In genomic region chr12:117130806-117131205, GRCh38 we compare ENCODE assay signal across 24 cellular contexts. TPM values are rescaled to one million over a fixed set of nuclear protein-coding genes. Genes with fewer than 3 reads are reported as not detected.
"Had no signal": no experiment of that assay in that cellular context is flagged by ENCODE, and none has a peak within 500 bp of the region (broad histone marks: within the 10 kb centered on the region; RNA-seq: fewer than 3 reads in every experiment).

No MANE protein-coding gene starts in this region.

- FAIRE-seq: astrocyte had no signal

- H3K27ac Mint-ChIP-seq: activated CD4-positive, alpha-beta memory T cell treated with anti-CD3 and anti-CD28 coated beads for 36 hours; activated CD4-positive, alpha-beta T cell treated with anti-CD3 and anti-CD28 coated beads, Interleukin-2, amount 10 ng/mL, durations not matched to agents 7 days and 5 days; activated naive CD4-positive, alpha-beta T cell treated with anti-CD3 and anti-CD28 coated beads for 36 hours; activated naive CD8-positive, alpha-beta T cell; T-cell had no signal

- H3K36me3 ChIP-seq: brain microvascular endothelial cell, cardiac muscle cell had no signal

- H3K4me3 ChIP-seq: cardiac muscle cell, SK-N-MC had no signal

- H3K4me3 Mint-ChIP-seq: activated CD4-positive, alpha-beta memory T cell treated with anti-CD3 and anti-CD28 coated beads for 36 hours; activated CD4-positive, alpha-beta T cell treated with anti-CD3 and anti-CD28 coated beads, Interleukin-2, amount 10 ng/mL, durations not matched to agents 7 days and 5 days; activated naive CD4-positive, alpha-beta T cell treated with anti-CD3 and anti-CD28 coated beads for 36 hours; activated naive CD8-positive, alpha-beta T cell; activated T-cell treated with anti-CD3 and anti-CD28 coated beads, Interleukin-2, amount 50 U/mL, for 4 hours; T-cell had no signal

- ATAC-seq: activated T-cell treated with anti-CD3 and anti-CD28 coated beads, Interleukin-2, amount 50 U/mL, for 4 hours; Panc1; Right ventricle myocardium inferior; T-cell had no signal

- DNase-seq: activated CD4-positive, alpha-beta memory T cell treated with anti-CD3 and anti-CD28 coated beads for 36 hours; activated CD4-positive, alpha-beta T cell treated with anti-CD3 and anti-CD28 coated beads, Interleukin-2, amount 10 ng/mL, durations not matched to agents 7 days and 5 days; activated CD4-positive, CD25-positive, alpha-beta regulatory T cell; activated CD8-positive, alpha-beta memory T cell treated with anti-CD3 and anti-CD28 coated beads for 24 hours; activated effector memory CD4-positive, alpha-beta T cell treated with anti-CD3 and anti-CD28 coated beads, Interleukin-2, amount 50 U/mL, for 16 hours; activated naive CD4-positive, alpha-beta T cell treated with anti-CD3 and anti-CD28 coated beads for 36 hours; activated T-cell treated with anti-CD3 and anti-CD28 coated beads, Interleukin-2, amount 50 U/mL, for 4 hours; amygdala; brain microvascular endothelial cell; KG1; NCI-H1048; NCI-H2029 treated with DMSO at 0.1 percent for 48 hours; NCI-H446; RPMI8226; T-cell had no signal

- H3K36me3 Mint-ChIP-seq: activated CD4-positive, alpha-beta memory T cell treated with anti-CD3 and anti-CD28 coated beads for 36 hours; T-cell had no signal

- H3K27me3 ChIP-seq: brain microvascular endothelial cell, cardiac muscle cell had no signal

- H3K27ac ChIP-seq: brain microvascular endothelial cell, cardiac muscle cell, SK-N-MC, VCaP had no signal

- H3K27me3 Mint-ChIP-seq: activated CD4-positive, alpha-beta memory T cell treated with anti-CD3 and anti-CD28 coated beads for 36 hours; activated CD4-positive, alpha-beta T cell treated with anti-CD3 and anti-CD28 coated beads, Interleukin-2, amount 10 ng/mL, durations not matched to agents 7 days and 5 days; activated naive CD8-positive, alpha-beta T cell; T-cell had no signal

RNA-seq across cellular contexts. Expression of gene TESC, which starts 31.6 kb away (rescaled TPM):
- total RNA-seq: LHCN-M2, M059J had no signal
